In genomic region chr7:66995045-66995776, GRCh38 we compare ENCODE assay signal across 8 cellular contexts. TPM values are rescaled to one million over a fixed set of nuclear protein-coding genes. Genes with fewer than 3 reads are reported as not detected.
A peak's percentile ranks its signal among the peaks of the same experiment; 100 is the strongest.
DNase-seq lines count a peak whose midpoint lies in the region; ATAC-seq, FAIRE-seq and TF ChIP-seq lines count a peak whose summit lies in the region.
"Not testable (repeated sequence)": the region's sequence is repeated elsewhere in the genome, so short reads cannot be mapped to it uniquely, and the experiment has no call there.

TSS of gene SBDS (minus strand) at chr7:66995586. CDS start at chr7:66995417, 169 bp downstream.

- H3K4me1 ChIP-seq in esophagus muscularis mucosa (peaks cover 30 to 41% (median 39%) of the 10 kb centered on the region in 4 donors), muscle layer of duodenum (ENCODE audit: control insufficient read depth in 1 of 2, insufficient read depth in 2 of 2, low read length in 2 of 2) (peaks cover 0 to 16% of the 10 kb centered on the region in 2 donors)

- H3K36me3 Mint-ChIP-seq in activated T-cell treated with anti-CD3 and anti-CD28 coated beads, Interleukin-2, amount 50 U/mL, for 72 hours (ENCODE audit: insufficient read depth in 2 of 2) = peaks cover 8 to 28% of the 10 kb centered on the region in 2 donors

- WGBS in esophagus muscularis mucosa = 0% methylated on average over 22 of the region's 59 CpGs

- H3K27me3 Mint-ChIP-seq in activated T-cell treated with anti-CD3 and anti-CD28 coated beads, Interleukin-2, amount 50 U/mL, for 72 hours (ENCODE audit: low read depth) = not testable (repeated sequence)

- peak; percentile 95 for FAIRE-seq in RCC 7860 (lab: Jason Lieb, UNC)

- peak; percentile 59 for ATAC-seq in GM21786 (IDR thresholded peaks at IDR 0.05; ENCODE audit: unreplicated experiment)
- ATAC-seq in activated T-cell treated with anti-CD3 and anti-CD28 coated beads, Interleukin-2, amount 50 U/mL, for 72 hours (replicated peaks in 1 of 2) = peak; percentile 70 to 72

- peak within 1 kb of the TSS; percentile 96 to 98 for H3K4me3 Mint-ChIP-seq in activated T-cell treated with anti-CD3 and anti-CD28 coated beads, Interleukin-2, amount 50 U/mL, for 72 hours

- H3K36me3 ChIP-seq in KOPT-K1 (ENCODE audit: insufficient read depth, low read length) = peaks cover 47% of the 10 kb centered on the region
- H3K36me3 ChIP-seq in esophagus muscularis mucosa = peaks cover 31 to 54% (median 45%) of the 10 kb centered on the region in 4 donors
- H3K36me3 ChIP-seq in muscle layer of duodenum (ENCODE audit: control insufficient read depth in 1 of 2, insufficient read depth in 2 of 2, low read length in 2 of 2) = peaks cover 5 to 16% of the 10 kb centered on the region in 2 donors

- peak within 1 kb of the TSS; percentile 95 for H3K27ac Mint-ChIP-seq in activated T-cell treated with anti-CD3 and anti-CD28 coated beads, Interleukin-2, amount 50 U/mL, for 72 hours

- DNase-seq in DMS79 (lab: John Stamatoyannopoulos, UW) (peak; percentile 95), RCC 7860 (ENCODE audit: low spot score) (peak; percentile 99), esophagus muscularis mucosa (ENCODE audit: extremely low spot score) (peak; percentile 99)
- DNase-seq in activated T-cell treated with anti-CD3 and anti-CD28 coated beads, Interleukin-2, amount 50 U/mL, for 72 hours = peak; percentile 93 to 95
- peak; percentile 85 to 94 for DNase-seq in stimulated activated CD8-positive, alpha-beta memory T cell treated with anti-CD3 and anti-CD28 coated beads, Interleukin-7, amount 100 ng/mL, for 4 hours (ENCODE audit: low read depth in 2 of 2)

- not testable (repeated sequence) for H3K9me3 Mint-ChIP-seq in activated T-cell treated with anti-CD3 and anti-CD28 coated beads, Interleukin-2, amount 50 U/mL, for 72 hours

- not testable (repeated sequence) for TF ChIP-seq EP300 in esophagus muscularis mucosa (IDR thresholded peaks at IDR 0.05)

- H3K27me3 ChIP-seq in esophagus muscularis mucosa; muscle layer of duodenum (ENCODE audit: low read depth, low read length): not testable (repeated sequence)

- H3K4me3 ChIP-seq in esophagus muscularis mucosa = peak within 1 kb of the TSS; percentile 84 to 95 (median 86)
- H3K4me3 ChIP-seq in muscle layer of duodenum (ENCODE audit: low read depth in 1 of 2, low read length in 2 of 2) = peak within 1 kb of the TSS; percentile 79 to 88

- TF ChIP-seq POLR2A in esophagus muscularis mucosa (IDR thresholded peaks at IDR 0.05; ENCODE audit: low read depth) = peak; percentile 98

- peak in 1 of 3 experiments; percentile 22 for TF ChIP-seq CTCF in esophagus muscularis mucosa (IDR thresholded peaks at IDR 0.05)

- H3K9me3 ChIP-seq in KOPT-K1 (ENCODE audit: insufficient read depth, low read length, poor library complexity, severe bottlenecking); esophagus muscularis mucosa; muscle layer of duodenum (ENCODE audit: control insufficient read depth in 1 of 2, low read length in 2 of 2): not testable (repeated sequence)

- H3K27ac ChIP-seq in KOPT-K1 (ENCODE audit: low read depth, low read length, poor library complexity, severe bottlenecking) (peak within 1 kb of the TSS; percentile 68), esophagus muscularis mucosa (replicated peaks in 1 of 4) (peak within 1 kb of the TSS; percentile 98 to 100 (median 99)), muscle layer of duodenum (ENCODE audit: low read length) (peak within 1 kb of the TSS; percentile 90)

- intact Hi-C loops in esophagus muscularis mucosa (cut with DNase I) = not testable (repeated sequence)

- H3K4me1 Mint-ChIP-seq in activated T-cell treated with anti-CD3 and anti-CD28 coated beads, Interleukin-2, amount 50 U/mL, for 72 hours (ENCODE audit: low read depth) = peaks cover 39% of the 10 kb centered on the region

RNA-seq across cellular contexts. Expression of gene SBDS, which starts in this region (rescaled TPM):
- 10 to 100 TPM; 82.8 to 88.3 TPM for total RNA-seq in activated T-cell treated with anti-CD3 and anti-CD28 coated beads, Interleukin-2, amount 50 U/mL, for 72 hours
- 100 to 1,000 TPM; 198 to 293 (median 264) TPM for total RNA-seq in esophagus muscularis mucosa

Comparison
In these comparisons a context has a peak if more than half of its experiments do, and no peak if none do; other contexts are left out.
1. Peak in every context shown above with its lines: DNase-seq, ATAC-seq, H3K4me3 ChIP-seq and H3K27ac ChIP-seq.